ENCODE assay signal across 34 cellular contexts in genomic region chr6:30121446-30122065, GRCh38. TPM values are rescaled to one million over a fixed set of nuclear protein-coding genes. Genes with fewer than 3 reads are reported as not detected.
"Had no signal": no experiment of that assay in that cellular context is flagged by ENCODE, and none has a peak within 500 bp of the region (broad histone marks: within the 10 kb centered on the region; RNA-seq: fewer than 3 reads in every experiment).

No MANE protein-coding gene starts in this region.

- H3K4me3 ChIP-seq: esophagus squamous epithelium, gastrocnemius medialis, heart right ventricle, left lung, lower lobe of right lung, mucosa of descending colon had no signal

- ATAC-seq: effector memory CD8-positive, alpha-beta T cell; gastrocnemius medialis; heart right ventricle; left cardiac atrium; left lung; left ventricle myocardium superior; lower lobe of right lung had no signal

- H3K4me1 Mint-ChIP-seq: endodermal cell, mesothelial cell of epicardium had no signal

- DNase-seq: cerebellar nuclear complex; cortex of kidney; effector CD8-positive, alpha-beta T cell; effector memory CD8-positive, alpha-beta T cell; endodermal cell; esophagus squamous epithelium; foreskin melanocyte; gastrocnemius medialis; glutamatergic neuron; head of caudate nucleus; heart right ventricle; hippocampal formation; left cardiac atrium; left lung; left ventricle myocardium superior; lower lobe of right lung; mesenchymal stem cell; mucosa of descending colon had no signal

- H3K9me3 ChIP-seq: esophagus squamous epithelium, gastrocnemius medialis, heart right ventricle, left lung, lower lobe of right lung, mucosa of descending colon had no signal

- H3K27ac Mint-ChIP-seq: dendritic cell treated with granulocyte-macrophage colony-stimulating factor and Interleukin-4, amounts not matched to agents 40 ng/mL and 50 ng/mL, for 4 days; effector memory CD8-positive, alpha-beta T cell; endodermal cell; mesothelial cell of epicardium had no signal

- H3K27ac ChIP-seq: esophagus squamous epithelium, gastrocnemius medialis, heart right ventricle, left lung, lower lobe of right lung had no signal

- FAIRE-seq: colon, endometrium, endothelial cell of umbilical vein, islet of Langerhans, keratinocyte had no signal

- H3K9me3 Mint-ChIP-seq: dendritic cell treated with granulocyte-macrophage colony-stimulating factor and Interleukin-4, amounts not matched to agents 40 ng/mL and 50 ng/mL, for 4 days; effector memory CD8-positive, alpha-beta T cell; endodermal cell; mesothelial cell of epicardium had no signal

- H3K36me3 Mint-ChIP-seq: mesothelial cell of epicardium had no signal

- H3K4me3 Mint-ChIP-seq: dendritic cell treated with granulocyte-macrophage colony-stimulating factor and Interleukin-4, amounts not matched to agents 40 ng/mL and 50 ng/mL, for 4 days; effector memory CD8-positive, alpha-beta T cell; endodermal cell; mesothelial cell of epicardium had no signal

- H3K36me3 ChIP-seq: esophagus squamous epithelium, gastrocnemius medialis, heart right ventricle, left lung, lower lobe of right lung had no signal

- H3K4me1 ChIP-seq: gastrocnemius medialis, heart right ventricle, left lung, lower lobe of right lung had no signal

RNA-seq across cellular contexts. Expression of gene TRIM31, which starts 8.7 kb away (rescaled TPM):
- total RNA-seq: dermis microvascular lymphatic vessel endothelial cell, endodermal cell, endothelial cell of umbilical vein, epithelial cell of proximal tubule, glomerular endothelial cell, heart right ventricle, kidney epithelial cell, left cardiac atrium, left ventricle myocardium superior, lung microvascular endothelial cell, mesenteric fat pad, mesothelial cell of epicardium, myocyte had no signal
- polyA plus RNA-seq: endothelial cell of umbilical vein, heart right ventricle, keratinocyte had no signal

RNA-seq across cellular contexts. Expression of gene TRIM40, which starts 14.4 kb away (rescaled TPM):
- total RNA-seq: dermis microvascular lymphatic vessel endothelial cell, endodermal cell, endothelial cell of umbilical vein, epithelial cell of proximal tubule, esophagus squamous epithelium, gastrocnemius medialis, glomerular endothelial cell, heart right ventricle, kidney epithelial cell, left cardiac atrium, left lung, left ventricle myocardium superior, lower leg skin, lower lobe of right lung, lung microvascular endothelial cell, mesenteric fat pad, mesothelial cell of epicardium, myocyte had no signal
- polyA plus RNA-seq: endothelial cell of umbilical vein, heart right ventricle, keratinocyte had no signal

RNA-seq across cellular contexts. Expression of gene TRIM10, which starts 39.5 kb away (rescaled TPM):
- total RNA-seq: dermis microvascular lymphatic vessel endothelial cell, endodermal cell, endothelial cell of umbilical vein, epithelial cell of proximal tubule, esophagus squamous epithelium, gastrocnemius medialis, glomerular endothelial cell, heart right ventricle, kidney epithelial cell, left cardiac atrium, left lung, left ventricle myocardium superior, lower lobe of right lung, mesenteric fat pad, mesothelial cell of epicardium, myocyte had no signal
- polyA plus RNA-seq: endothelial cell of umbilical vein, esophagus, heart right ventricle, keratinocyte had no signal

RNA-seq across cellular contexts. Expression of gene TRIM15, which starts 41.8 kb away (rescaled TPM):
- total RNA-seq: dermis microvascular lymphatic vessel endothelial cell, endodermal cell, endothelial cell of umbilical vein, epithelial cell of proximal tubule, esophagus squamous epithelium, glomerular endothelial cell, heart right ventricle, kidney epithelial cell, left cardiac atrium, left lung, left ventricle myocardium superior, lower lobe of right lung, lung microvascular endothelial cell, mesenteric fat pad, mesothelial cell of epicardium, myocyte had no signal
- polyA plus RNA-seq: endothelial cell of umbilical vein, esophagus, heart right ventricle, keratinocyte had no signal

RNA-seq across cellular contexts. Expression of gene RNF39, which starts 46.0 kb away (rescaled TPM):
- total RNA-seq: dermis microvascular lymphatic vessel endothelial cell, endothelial cell of umbilical vein, epithelial cell of proximal tubule, gastrocnemius medialis, glomerular endothelial cell, heart right ventricle, left cardiac atrium, left ventricle myocardium superior, lung microvascular endothelial cell, mesenteric fat pad, mesothelial cell of epicardium, myocyte had no signal
- polyA plus RNA-seq: endothelial cell of umbilical vein had no signal
